Comparison of ENCODE assay signal across 8 cellular contexts in genomic region chr12:49567611-49568441, GRCh38. TPM values are rescaled to one million over a fixed set of nuclear protein-coding genes. Genes with fewer than 3 reads are reported as not detected.
A peak's percentile ranks its signal among the peaks of the same experiment; 100 is the strongest.
DNase-seq lines count a peak whose midpoint lies in the region; ATAC-seq, FAIRE-seq and TF ChIP-seq lines count a peak whose summit lies in the region.

MCRS1 (minus strand) TSS chr12:49568142; CDS start chr12:49566731, 1,411 bp downstream.

- H3K9me3 Mint-ChIP-seq in activated naive CD4-positive, alpha-beta T cell treated with anti-CD3 and anti-CD28 coated beads for 36 hours: no peaks in the 10 kb centered on the region

- POLR2A ChIA-PET in HCT116 (lab: Charles Lee): interaction anchor here (0.6 to 1.0 kb wide), 3 partner anchors 20 to 437 kb away, joined by 3 to 5 read pairs (median 3); partner anchors contain the start of gene SPATS2

- 1% methylated on average over 22 to 26 of the region's 54 CpGs for WGBS in gastroesophageal sphincter (ENCODE audit: low coverage in 1 of 2), 2 donors

- peaks cover 50% of the 10 kb centered on the region for H3K4me1 Mint-ChIP-seq in activated naive CD4-positive, alpha-beta T cell treated with anti-CD3 and anti-CD28 coated beads for 36 hours (ENCODE audit: low read depth)

- H3K9me3 ChIP-seq in HCT116 (ENCODE audit: control insufficient read depth in 1 of 2, insufficient read depth in 1 of 2, low read depth in 1 of 2, low read length in 2 of 2): no peaks in the 10 kb centered on the region
- H3K9me3 ChIP-seq in gastroesophageal sphincter: no peaks in the 10 kb centered on the region

- H3K27me3 ChIP-seq in HCT116 (ENCODE audit: insufficient read depth, low read length): no peaks in the 10 kb centered on the region
- H3K27me3 ChIP-seq in gastroesophageal sphincter: no peaks in the 10 kb centered on the region

- intact Hi-C loops in HCT116 (cut with micrococcal nuclease): loop anchor here (5.0 kb wide), 1 partner anchor 211 kb away; no protein-coding TSS in a partner anchor
- intact Hi-C loops in activated naive CD4-positive, alpha-beta T cell treated with anti-CD3 and anti-CD28 coated beads for 36 hours (cut with micrococcal nuclease): loop anchor here (1.0 to 5.0 kb wide), 3 partner anchors 54 to 459 kb away; partner anchors contain the start of genes FMNL3 and RACGAP1

- H2AFZ ChIP-seq in HCT116 (ENCODE audit: low read depth, low read length, poor library complexity, severe bottlenecking): peak within 1 kb of the TSS; percentile 13

- TF ChIP-seq RAD21 in HCT116 (IDR thresholded peaks at IDR 0.05; ENCODE audit: low read depth): no peak

- H3K27ac Mint-ChIP-seq in activated naive CD4-positive, alpha-beta T cell treated with anti-CD3 and anti-CD28 coated beads for 36 hours: peak within 1 kb of the TSS; percentile 98

- no peak for TF ChIP-seq EP300 in gastroesophageal sphincter (IDR thresholded peaks at IDR 0.05)

- H3K4me2 ChIP-seq in HCT116 (ENCODE audit: low read length): peak within 1 kb of the TSS; percentile 81

- peaks cover 67% of the 10 kb centered on the region for H3K79me2 ChIP-seq in HCT116 (ENCODE audit: insufficient read depth, low read length)

- H3K4me3 ChIP-seq in HCT116 (replicated peaks in 1 of 2; ENCODE audit: low read depth in 1 of 2, low read length in 2 of 2) (peak within 1 kb of the TSS; percentile 98 to 100), gastroesophageal sphincter (peak within 1 kb of the TSS; percentile 45 to 57)

- RAD21 ChIA-PET in HCT116 (lab: Charles Lee; ENCODE audit: low non-redundant PET in 1 of 2, low total read pairs in 2 of 2, uncharacterized antibody in 2 of 2, unreplicated experiment in 2 of 2): no interaction called here

- CTCF ChIA-PET in HCT116 (lab: Charles Lee): interaction anchor here (0.9 to 3.2 kb wide), 5 partner anchors 12 to 220 kb away, joined by 3 to 15 read pairs (median 4); partner anchors contain the start of gene PRPF40B
- CTCF ChIA-PET in activated naive CD4-positive, alpha-beta T cell treated with anti-CD3 and anti-CD28 coated beads for 36 hours (lab: Charles Lee): interaction anchor here (0.8 to 2.3 kb wide), 3 partner anchors 11 to 211 kb away, joined by 3 to 6 read pairs (median 3); no protein-coding TSS in a partner anchor

- DNase-seq in HCT116 (ENCODE audit: low read depth, low spot score) (peak; percentile 86), MV-4-11 (lab: John Stamatoyannopoulos, UW) (peak; percentile 93), SK-MEL-5 (ENCODE audit: low read depth, low spot score) (peak; percentile 91), non-pigmented ciliary epithelial cell (ENCODE audit: low read depth) (peak; percentile 72), superior temporal gyrus (ENCODE audit: extremely low spot score) (peak; percentile 96)
- DNase-seq in activated naive CD4-positive, alpha-beta T cell treated with anti-CD3 and anti-CD28 coated beads for 36 hours: peak; percentile 91

- BruUV-seq in HCT116 (replicated peaks; lab: Mats Ljungman, UMichigan): TSS peak; percentile 80

- TF ChIP-seq CTCF in HCT116 (IDR thresholded peaks at IDR 0.05 in 2 of 3, conservative IDR thresholded peaks at IDR 0.05 in 1 of 3; ENCODE audit: borderline replicate concordance in 1 of 3, insufficient read depth in 1 of 3, low read depth in 2 of 3, low read length in 2 of 3) (no peak), gastroesophageal sphincter (IDR thresholded peaks at IDR 0.05) (peak in 1 of 4 experiments; percentile 20)

- no peaks in the 10 kb centered on the region for H3K27me3 Mint-ChIP-seq in activated naive CD4-positive, alpha-beta T cell treated with anti-CD3 and anti-CD28 coated beads for 36 hours (ENCODE audit: low read depth)

- no peaks in the 10 kb centered on the region for H3K9me2 ChIP-seq in HCT116 (ENCODE audit: insufficient read depth)

- TF ChIP-seq POLR2A in HCT116 (IDR thresholded peaks at IDR 0.05; ENCODE audit: borderline replicate concordance, extremely low read depth, insufficient read depth, insufficient read length) (peak; percentile 81), gastroesophageal sphincter (IDR thresholded peaks at IDR 0.05) (peak; percentile 29 to 43)

- no peaks in the 10 kb centered on the region for H4K20me1 ChIP-seq in HCT116 (ENCODE audit: insufficient read depth)

- peak within 1 kb of the TSS; percentile 99 for H3K4me3 Mint-ChIP-seq in activated naive CD4-positive, alpha-beta T cell treated with anti-CD3 and anti-CD28 coated beads for 36 hours

- peak; percentile 88 for FAIRE-seq in G401.6 (lab: Jason Lieb, UNC)

- peak; percentile 80 for ATAC-seq in HCT116
- ATAC-seq in gastroesophageal sphincter: peak; percentile 93

- H3K9ac ChIP-seq in HCT116 (ENCODE audit: low read length): peak within 1 kb of the TSS; percentile 95

- H3K36me3 ChIP-seq in HCT116 (ENCODE audit: control insufficient read depth in 1 of 2, insufficient read depth in 2 of 2, low read length in 2 of 2): peaks cover 9 to 28% of the 10 kb centered on the region in 2 experiments; a peak in 3 of 4 replicates
- H3K36me3 ChIP-seq in gastroesophageal sphincter: peaks cover 0 to 33% of the 10 kb centered on the region in 2 donors

- H3K36me3 Mint-ChIP-seq in activated naive CD4-positive, alpha-beta T cell treated with anti-CD3 and anti-CD28 coated beads for 36 hours (ENCODE audit: low read depth): peaks cover 12% of the 10 kb centered on the region

- H3K27ac ChIP-seq in HCT116 (ENCODE audit: low read depth, low read length): peak within 1 kb of the TSS; percentile 67
- peak within 1 kb of the TSS; percentile 16 to 87 (median 84) for H3K27ac ChIP-seq in gastroesophageal sphincter

- in situ Hi-C loops in SK-MEL-5 (cut with HindIII; ENCODE audit: low pct_unique_long_range_greater_than_20kb, low sequenced_read_pairs): no loop called here

- H3K4me1 ChIP-seq in HCT116 (ENCODE audit: control insufficient read depth in 1 of 2, insufficient read depth in 2 of 2, low read length in 2 of 2) (peaks cover 8 to 15% of the 10 kb centered on the region in 2 experiments; a peak in 3 of 4 replicates), gastroesophageal sphincter (peaks cover 0 to 54% (median 26%) of the 10 kb centered on the region in 3 donors)

TF ChIP-seq in HCT116, 20 proteins besides CTCF, POLR2A, EP300 and RAD21 (continues in another document):
- no peak for TF ChIP-seq SRF (IDR thresholded peaks at IDR 0.05; ENCODE audit: low read depth)
- peak; percentile 57; the same call in 1 of the 2 replicates for TF ChIP-seq SIN3A (IDR thresholded peaks at IDR 0.05; ENCODE audit: low read depth)
- no peak for TF ChIP-seq ZNF274 (IDR thresholded peaks at IDR 0.05; ENCODE audit: low read depth, low read length)
- peak; percentile 91 for TF ChIP-seq POLR2AphosphoS5 (IDR thresholded peaks at IDR 0.05; ENCODE audit: low read depth, low read length)
- peak; percentile 71 for TF ChIP-seq EGR1 (IDR thresholded peaks at IDR 0.05; ENCODE audit: low read depth)
- no peak for TF ChIP-seq REST (IDR thresholded peaks at IDR 0.05; ENCODE audit: low read depth)
- TF ChIP-seq CBX3 (IDR thresholded peaks at IDR 0.05; ENCODE audit: low read depth): no peak
- TF ChIP-seq ATF3 (IDR thresholded peaks at IDR 0.05): no peak
- no peak for TF ChIP-seq YY1 (IDR thresholded peaks at IDR 0.05; ENCODE audit: extremely low read depth, insufficient replicate concordance, low read depth, low read length)
- TF ChIP-seq MAX (IDR thresholded peaks at IDR 0.05): peak; percentile 93
- TF ChIP-seq JUND (IDR thresholded peaks at IDR 0.05): no peak
- TF ChIP-seq SP1 (IDR thresholded peaks at IDR 0.05; ENCODE audit: low read depth): peak; percentile 49

RNA-seq across cellular contexts. Expression of gene MCRS1, which starts in this region (rescaled TPM):
- 91.9 TPM for total RNA-seq in HCT116 (2021; ENCODE audit: unreplicated experiment)
- 72.1 and 82.4 TPM in 2 replicates for polyA plus RNA-seq in HCT116 (2012)
- 42.5 and 45.2 TPM in 2 replicates for total RNA-seq in SK-MEL-5 (2014; rRNA removed; shearing (Covaris generic))
- polyA plus RNA-seq in SK-MEL-5 (2015; cell fraction: cytosol; rRNA removed): 58.6 and 62.2 TPM in 2 replicates
- 217 and 222 TPM in 2 replicates for polyA plus RNA-seq in SK-MEL-5 (2015; cell fraction: nucleus; rRNA removed)
- 10 to 100 TPM; 49.8 to 52.7 TPM for total RNA-seq in activated naive CD4-positive, alpha-beta T cell treated with anti-CD3 and anti-CD28 coated beads for 36 hours
- 10 to 100 TPM; 35.3 to 62.5 (median 51.1) TPM for total RNA-seq in gastroesophageal sphincter

Comparison
In these comparisons a context has a peak if more than half of its experiments do, and no peak if none do; other contexts are left out.
1. Peak in every context shown above with its lines: DNase-seq, ATAC-seq, H3K4me3 ChIP-seq and H3K27ac ChIP-seq.